21 cellular contexts compared by ENCODE assay signal in the genomic region with DNA sequence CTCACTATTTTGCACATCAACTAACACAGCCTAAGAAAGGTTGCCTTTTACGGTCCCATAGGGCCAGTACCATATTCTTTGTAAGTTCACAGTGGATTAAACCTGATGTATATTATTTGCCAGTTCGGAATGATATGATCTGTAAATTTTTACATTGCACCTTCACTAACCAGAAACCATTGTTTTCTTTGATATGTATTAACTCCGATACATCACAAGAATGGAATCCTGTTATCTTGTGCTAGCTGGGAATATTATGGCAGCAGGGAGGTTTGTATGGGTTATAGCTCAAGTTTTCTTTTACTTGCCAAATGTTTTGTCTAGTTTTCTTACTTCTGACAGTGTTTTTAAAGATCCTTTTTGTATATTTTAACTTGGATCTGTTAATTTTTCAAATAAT.
"Had no signal": no experiment of that assay in that cellular context is flagged by ENCODE, and none has a peak within 500 bp of the region (broad histone marks: within the 10 kb centered on the region; RNA-seq: fewer than 3 reads in every experiment).

No MANE protein-coding gene starts in this region.

- H3K36me3 ChIP-seq: esophagus muscularis mucosa, lower lobe of right lung, upper lobe of right lung had no signal

- H3K4me3 ChIP-seq: esophagus muscularis mucosa, lower lobe of right lung, upper lobe of right lung had no signal

- ATAC-seq: activated CD8-positive, alpha-beta T cell treated with anti-CD3 and anti-CD28 coated beads for 36 hours; activated T-helper 17 cell treated with anti-CD3 and anti-CD28 coated beads, Interleukin-2, amount 50 U/mL, for 72 hours; left colon; lower lobe of right lung; natural killer cell; sciatic nerve; stimulated activated naive B cell treated with anti-CD40 and anti-IgM and Interleukin-4, amounts not matched to agents 10 μg/mL and 1 μg/mL and 100 μg/mL, for 72 hours; upper lobe of right lung; WTC11 had no signal

- DNase-seq: activated CD4-positive, alpha-beta T cell treated with anti-CD3 and anti-CD28 coated beads for 4 hours; activated CD8-positive, alpha-beta T cell treated with anti-CD3 and anti-CD28 coated beads for 36 hours; activated naive CD4-positive, alpha-beta T cell; activated naive CD8-positive, alpha-beta T cell treated with anti-CD3 and anti-CD28 coated beads for 36 hours; activated T-cell treated with anti-CD3 and anti-CD28 coated beads, Interleukin-2, amount 50 U/mL, for 1 hour; anterior cingulate cortex; effector CD8-positive, alpha-beta T cell; foreskin fibroblast; left colon; lower lobe of right lung; natural killer cell; stimulated activated CD4-positive, alpha-beta T cell treated with anti-CD3 and anti-CD28 coated beads, Interleukin-4, amount 100 ng/mL, for 4 hours; stimulated activated naive B cell treated with anti-CD40 and anti-IgM and Interleukin-4, amounts not matched to agents 10 μg/mL and 1 μg/mL and 100 μg/mL, for 72 hours; upper lobe of right lung had no signal

- FAIRE-seq: bronchial epithelial cell, islet of Langerhans, TTC549 had no signal

- H3K9me3 ChIP-seq: esophagus muscularis mucosa, lower lobe of right lung, upper lobe of right lung had no signal

- H3K27ac ChIP-seq: esophagus muscularis mucosa, lower lobe of right lung, upper lobe of right lung had no signal

- H3K27me3 ChIP-seq: esophagus muscularis mucosa, upper lobe of right lung had no signal
